Comparison of ENCODE assay signal across 14 cellular contexts in the genomic region with DNA sequence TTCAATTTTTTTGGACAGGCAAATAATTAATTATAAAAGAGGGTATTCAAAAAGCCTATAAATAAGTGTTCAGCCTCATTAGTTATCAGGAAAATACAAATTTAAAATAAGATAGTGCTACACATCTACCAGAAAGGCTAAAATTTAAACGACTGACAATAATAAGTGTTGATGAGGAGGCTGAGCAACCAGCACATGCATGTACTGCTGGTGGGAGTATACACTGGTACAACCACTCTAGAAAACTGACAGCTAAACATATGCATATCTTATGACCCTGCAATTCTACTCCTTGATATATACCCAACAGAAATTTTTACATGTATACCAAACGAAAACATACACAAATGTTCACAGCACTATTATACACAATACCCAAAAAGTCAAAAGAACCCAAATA.
"Had no signal": no experiment of that assay in that cellular context is flagged by ENCODE, and none has a peak within 500 bp of the region (broad histone marks: within the 10 kb centered on the region; RNA-seq: fewer than 3 reads in every experiment).

No MANE protein-coding gene starts in this region.

- H3K27me3 Mint-ChIP-seq: activated T-cell treated with anti-CD3 and anti-CD28 coated beads, Interleukin-2, amount 50 U/mL, for 24 hours had no signal

- H3K4me3 Mint-ChIP-seq: activated T-cell treated with anti-CD3 and anti-CD28 coated beads, Interleukin-2, amount 50 U/mL, for 24 hours had no signal

- H3K9me3 ChIP-seq: body of pancreas, tibial nerve, vagina had no signal

- H3K4me3 ChIP-seq: body of pancreas, tibial nerve, vagina had no signal

- DNase-seq: activated CD4-positive, alpha-beta T cell treated with anti-CD3 and anti-CD28 coated beads for 4 hours; activated gamma-delta T cell treated with Interleukin-2 at 50 U/mL for 16 hours; activated T-cell treated with anti-CD3 and anti-CD28 coated beads, Interleukin-2, amount 50 U/mL, for 24 hours; body of pancreas; central memory CD4-positive, alpha-beta T cell; cortex of kidney; mesendoderm; retina; stimulated activated CD4-positive, alpha-beta T cell treated with anti-CD3 and anti-CD28 coated beads, Interleukin-15, amount 100 ng/mL, for 24 hours; stimulated activated CD4-positive, alpha-beta T cell treated with anti-CD3 and anti-CD28 coated beads, Interleukin-4, amount 100 ng/mL, for 24 hours; T1000 had no signal

- ATAC-seq: body of pancreas had no signal

- H3K9me3 Mint-ChIP-seq: activated T-cell treated with anti-CD3 and anti-CD28 coated beads, Interleukin-2, amount 50 U/mL, for 24 hours had no signal

- H3K36me3 ChIP-seq: tibial nerve, vagina had no signal

- H3K27ac ChIP-seq: tibial nerve, vagina, VCaP had no signal
